20 cellular contexts compared by ENCODE assay signal in genomic region chr3:13846716-13847570, GRCh38. TPM values are rescaled to one million over a fixed set of nuclear protein-coding genes. Genes with fewer than 3 reads are reported as not detected.
A peak's percentile ranks its signal among the peaks of the same experiment; 100 is the strongest.
DNase-seq lines count a peak whose midpoint lies in the region; ATAC-seq, FAIRE-seq and TF ChIP-seq lines count a peak whose summit lies in the region.
"Had no signal": no experiment of that assay in that cellular context is flagged by ENCODE, and none has a peak within 500 bp of the region (broad histone marks: within the 10 kb centered on the region; RNA-seq: fewer than 3 reads in every experiment).

No MANE protein-coding gene starts in this region.

- no peak overlapping the region for H3K4me2 ChIP-seq in SK-N-SH
- H3K4me2 ChIP-seq: PC-9 had no signal

- H3F3A ChIP-seq in SK-N-SH (replicated peaks; ENCODE audit: insufficient read depth): no peaks in the 10 kb centered on the region

- H4K20me1 ChIP-seq in SK-N-SH (ENCODE audit: insufficient read depth): no peaks in the 10 kb centered on the region

- H3K79me2 ChIP-seq in SK-N-SH (ENCODE audit: insufficient read depth): no peaks in the 10 kb centered on the region

- FAIRE-seq in kidney (lab: Jason Lieb, UNC): no peak
- FAIRE-seq: HepG2 had no signal

- TF ChIP-seq CTCF in SK-N-SH (IDR thresholded peaks at IDR 0.05) (no peak), kidney (IDR thresholded peaks at IDR 0.05; ENCODE audit: borderline replicate concordance, extremely low read depth, insufficient read depth) (no peak)

- H3K9me2 ChIP-seq in SK-N-SH: no peaks in the 10 kb centered on the region

- H3K4me3 ChIP-seq in SK-N-SH (ENCODE audit: low read depth in 2 of 2, low read length in 1 of 2) (no peak overlapping the region), kidney (ENCODE audit: low read length in 2 of 2) (no peak overlapping the region)
- H3K4me3 ChIP-seq: PC-9 had no signal

- WGBS in SK-N-SH (ENCODE audit: low lambda C conversion rate): 50% methylated on average over 10 of the region's 16 CpGs

- H3K27ac ChIP-seq in SK-N-SH (ENCODE audit: low read depth in 2 of 2, low read length in 1 of 2) (no peak overlapping the region), kidney (ENCODE audit: low read depth in 2 of 2, low read length in 2 of 2) (no peak overlapping the region)
- H3K27ac ChIP-seq: 22Rv1, C4-2B, PC-9 had no signal

- POLR2A ChIA-PET in SK-N-SH (lab: Yijun Ruan, JAX): no interaction called here

- H3K4me1 ChIP-seq in SK-N-SH (ENCODE audit: control insufficient read depth in 1 of 2, insufficient read depth in 2 of 2, low read depth in 1 of 2, low read length in 1 of 2): no peaks in the 10 kb centered on the region; a peak in 1 of 4 replicates
- H3K4me1 ChIP-seq in kidney (ENCODE audit: control insufficient read depth in 1 of 2, insufficient read depth in 1 of 2, low read depth in 1 of 2, low read length in 2 of 2): no peaks in the 10 kb centered on the region

- no peak overlapping the region for H3K4me3 Mint-ChIP-seq in T-helper 17 cell

- no peaks in the 10 kb centered on the region for H3K27me3 ChIP-seq in SK-N-SH (ENCODE audit: insufficient read depth)

- peaks cover 6% of the 10 kb centered on the region for H3K36me3 Mint-ChIP-seq in T-helper 17 cell (ENCODE audit: low read depth)

- TF ChIP-seq EP300 in SK-N-SH (IDR thresholded peaks at IDR 0.05; ENCODE audit: borderline replicate concordance in 1 of 2, low read depth in 1 of 2, low read length in 1 of 2): no peak

- peak overlapping the region; percentile 37 for H3K27ac Mint-ChIP-seq in T-helper 17 cell

- no peak for TF ChIP-seq RAD21 in SK-N-SH (IDR thresholded peaks at IDR 0.05; ENCODE audit: low read length)

- H2AFZ ChIP-seq in SK-N-SH (ENCODE audit: low read depth): no peak overlapping the region
- H2AFZ ChIP-seq: PC-9 had no signal

- no peaks in the 10 kb centered on the region for H3K9me3 ChIP-seq in SK-N-SH
- H3K9me3 ChIP-seq in T-helper 17 cell (ENCODE audit: control insufficient read depth, low read length, poor library complexity, severe bottlenecking): no peaks in the 10 kb centered on the region
- no peaks in the 10 kb centered on the region for H3K9me3 ChIP-seq in kidney (ENCODE audit: control insufficient read depth in 1 of 2, low read length in 2 of 2)

- H3K4me1 Mint-ChIP-seq in T-helper 17 cell: peaks cover 20% of the 10 kb centered on the region

- peak; percentile 42 for DNase-seq in SK-N-SH
- no peak for DNase-seq in T-helper 17 cell
- DNase-seq in kidney: peak; percentile 60
- peak; percentile 60 for DNase-seq in posterior vena cava (ENCODE audit: low spot score)
- DNase-seq in MV-4-11 (lab: John Stamatoyannopoulos, UW): no peak
- DNase-seq in RKO (ENCODE audit: low spot score): no peak
- no peak for DNase-seq in activated gamma-delta T cell (lab: John Stamatoyannopoulos, UW)
- DNase-seq: AML-193, DMS79, KG1, NCI-H1417 treated with DMSO at 0.1 percent for 48 hours, NCI-H1930, NCI-H345, NCI-H524 treated with DMSO at 0.1 percent for 48 hours, PC-9 had no signal

- intact Hi-C loops in kidney (cut with DNase I): no loop called here
- intact Hi-C loops in posterior vena cava (cut with DNase I): no loop called here

- H3K9ac ChIP-seq in SK-N-SH (no peak overlapping the region), kidney (ENCODE audit: low read length in 2 of 2) (no peak overlapping the region)

- H3K27me3 Mint-ChIP-seq in T-helper 17 cell: no peaks in the 10 kb centered on the region

- CTCF ChIA-PET in SK-N-SH (lab: Yijun Ruan, JAX): interaction anchor here (0.6 to 1.3 kb wide), 5 partner anchors 9 to 191 kb away, joined by 3 to 4 read pairs (median 3); partner anchors contain the start of gene WNT7A

- no peak for ATAC-seq in SK-N-SH treated with all-trans-retinoic acid at 6 μM for 48 hours
- no peak for ATAC-seq in T-helper 17 cell
- ATAC-seq: HepG2 had no signal

- H3K36me3 ChIP-seq in SK-N-SH (replicated peaks in 1 of 2; ENCODE audit: control insufficient read depth in 1 of 2, insufficient read depth in 2 of 2, low read length in 1 of 2): no peaks in the 10 kb centered on the region
- H3K36me3 ChIP-seq in kidney (ENCODE audit: control insufficient read depth in 1 of 2, insufficient read depth in 2 of 2, low read length in 2 of 2): no peaks in the 10 kb centered on the region

TF ChIP-seq in SK-N-SH, 30 proteins besides CTCF, POLR2A, EP300 and RAD21:
- TF ChIP-seq RXRA (IDR thresholded peaks at IDR 0.05; ENCODE audit: borderline replicate concordance, low read depth) (no peak), REST (IDR thresholded peaks at IDR 0.05; ENCODE audit: low read depth, low read length) (no peak), ELF1 (IDR thresholded peaks at IDR 0.05) (no peak)
TF ChIP-seq in SK-N-SH: peak in this region for 0.

TF ChIP-seq in SK-N-SH treated with all-trans-retinoic acid at 6 μM for 48 hours, 23 proteins besides CTCF, POLR2A, EP300 and RAD21 (continues in another document):
- TF ChIP-seq TOX (CRISPR knock-in tag; IDR thresholded peaks at IDR 0.05; ENCODE audit: borderline replicate concordance) (no peak), ZNF70 (CRISPR knock-in tag; IDR thresholded peaks at IDR 0.05) (no peak), CREB5 (CRISPR knock-in tag; IDR thresholded peaks at IDR 0.05; ENCODE audit: low read depth) (no peak), ZFP30 (CRISPR knock-in tag; IDR thresholded peaks at IDR 0.05) (no peak), OSR1 (CRISPR knock-in tag; IDR thresholded peaks at IDR 0.05) (no peak), GLIS3 (CRISPR knock-in tag; IDR thresholded peaks at IDR 0.05) (no peak), SNAI2 (CRISPR knock-in tag; IDR thresholded peaks at IDR 0.05) (no peak), RARB (CRISPR knock-in tag; IDR thresholded peaks at IDR 0.05) (no peak), PPARA (CRISPR knock-in tag; IDR thresholded peaks at IDR 0.05; ENCODE audit: borderline replicate concordance) (no peak), PATZ1 (CRISPR knock-in tag; IDR thresholded peaks at IDR 0.05; ENCODE audit: borderline replicate concordance) (no peak), TSHZ2 (CRISPR knock-in tag; IDR thresholded peaks at IDR 0.05) (no peak), TCF4 (CRISPR knock-in tag; IDR thresholded peaks at IDR 0.05; ENCODE audit: borderline replicate concordance) (no peak), ESRRG (CRISPR knock-in tag; IDR thresholded peaks at IDR 0.05) (no peak), ZC3H10 (CRISPR knock-in tag; IDR thresholded peaks at IDR 0.05) (no peak), ZFP3 (CRISPR knock-in tag; IDR thresholded peaks at IDR 0.05) (no peak)

RNA-seq across cellular contexts. Expression of gene WNT7A, which starts 32.9 kb away (rescaled TPM):
- polyA plus RNA-seq in SK-N-SH (2012; rRNA removed): not detected in 2 replicates
- polyA plus RNA-seq in SK-N-SH (2012; cell fraction: cytosol; rRNA removed): not detected in 2 replicates
- not detected in 2 replicates for polyA plus RNA-seq in SK-N-SH (2012; cell fraction: nucleus; rRNA removed)
- 10 to 100 TPM; 10.1 to 14.5 TPM for total RNA-seq in T-helper 17 cell
- 3.3 TPM for total RNA-seq in kidney
- polyA plus RNA-seq in kidney (ENCODE audit: insufficient read depth, low read depth, low replicate concordance): 0.13 TPM
- not detected for total RNA-seq in posterior vena cava
- total RNA-seq: HepG2, SK-MEL-5 had no signal
- polyA plus RNA-seq: HepG2 had no signal

Comparison
In these comparisons a context has a peak if more than half of its experiments do, and no peak if none do; other contexts are left out.
1. DNase-seq: peak in SK-N-SH (single experiment), kidney (single experiment) and posterior vena cava (single experiment); none in T-helper 17 cell (0 of 3), MV-4-11 (single experiment), RKO (single experiment) and activated gamma-delta T cell (single experiment).